Comparison of ENCODE assay signal across 15 cellular contexts in the genomic region with DNA sequence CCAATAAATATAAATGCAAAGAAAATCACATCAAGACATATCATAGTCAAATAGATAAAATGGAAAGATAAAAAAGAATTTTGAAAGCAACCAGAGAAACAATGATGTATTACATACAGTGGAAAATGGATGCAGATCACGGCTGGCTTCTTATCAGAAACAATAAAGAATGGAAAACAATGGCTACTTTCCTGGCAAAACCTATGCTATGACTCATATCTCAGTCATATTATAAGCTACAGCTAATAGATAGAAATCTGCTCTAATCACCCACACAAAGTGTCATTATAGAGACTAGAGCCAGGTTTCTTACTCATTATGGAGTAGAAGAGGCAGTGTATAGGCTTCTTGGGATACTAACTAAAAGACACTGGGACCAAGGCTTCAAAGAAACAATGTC.
DNase-seq lines count a peak whose midpoint lies in the region; ATAC-seq and TF ChIP-seq lines count a peak whose summit lies in the region.
"Had no signal": no experiment of that assay in that cellular context is flagged by ENCODE, and none has a peak within 500 bp of the region (broad histone marks: within the 10 kb centered on the region; RNA-seq: fewer than 3 reads in every experiment).

No MANE protein-coding gene starts in this region.

- H3F3A ChIP-seq in smooth muscle cell (ENCODE audit: low read depth), result no peaks in the 10 kb centered on the region

- H3K36me3 ChIP-seq in smooth muscle cell (ENCODE audit: low read depth), result no peaks in the 10 kb centered on the region
- H3K36me3 ChIP-seq: BLaER1, vagina had no signal

- no peak overlapping the region for H2AFZ ChIP-seq in smooth muscle cell (ENCODE audit: low read depth)

- H3K4me3 ChIP-seq in smooth muscle cell, result no peak overlapping the region
- H3K4me3 ChIP-seq: BLaER1, SK-N-MC, vagina had no signal

- no peaks in the 10 kb centered on the region for H3K27me3 ChIP-seq in smooth muscle cell (ENCODE audit: low read depth)
- H3K27me3 ChIP-seq: BLaER1, vagina had no signal

- H3K9ac ChIP-seq in smooth muscle cell (ENCODE audit: low read depth), result no peak overlapping the region
- H3K9ac ChIP-seq: BLaER1 had no signal

- H3K4me2 ChIP-seq in smooth muscle cell, result no peak overlapping the region
- H3K4me2 ChIP-seq: BLaER1 had no signal

- H3K9me3 ChIP-seq in smooth muscle cell (replicated peaks; ENCODE audit: low read depth), result no peaks in the 10 kb centered on the region
- H3K9me3 ChIP-seq: BLaER1, vagina had no signal

- H3K79me2 ChIP-seq in smooth muscle cell (ENCODE audit: low read depth), result no peaks in the 10 kb centered on the region

- no peak overlapping the region for H3K27ac ChIP-seq in smooth muscle cell (ENCODE audit: low read depth)
- H3K27ac ChIP-seq: BLaER1, SK-N-MC, vagina had no signal

- no peaks in the 10 kb centered on the region for H3K4me1 ChIP-seq in smooth muscle cell (ENCODE audit: low read depth)
- H3K4me1 ChIP-seq: vagina had no signal

- WGBS in smooth muscle cell (ENCODE audit: low lambda C conversion rate), result 75% methylated on average over 1 of the region's 1 CpG

- DNase-seq in ELR (ENCODE audit: low read depth) (peak; percentile 92), RKO (ENCODE audit: low spot score) (peak; percentile 79), dermis blood vessel endothelial cell (peak; percentile 80), lung microvascular endothelial cell (ENCODE audit: low read depth in 2 of 2) (peak; percentile 82 to 86), smooth muscle cell (lab: John Stamatoyannopoulos, UW; ENCODE audit: unreplicated experiment) (no peak), NCI-H2196 (lab: John Stamatoyannopoulos, UW; ENCODE audit: unreplicated experiment) (no peak)
- DNase-seq in effector CD4-positive, alpha-beta T cell, result no peak
- DNase-seq: effector memory CD8-positive, alpha-beta T cell; head of caudate nucleus; NCI-H1436; NCI-H446 had no signal

- no peak for TF ChIP-seq CTCF in smooth muscle cell (IDR thresholded peaks at IDR 0.05; ENCODE audit: borderline replicate concordance, insufficient read depth, poor library complexity, severe bottlenecking)

- no peak for ATAC-seq in GM18511 (IDR thresholded peaks at IDR 0.05; ENCODE audit: unreplicated experiment)
- ATAC-seq: effector memory CD8-positive, alpha-beta T cell had no signal

- H4K20me1 ChIP-seq in smooth muscle cell (ENCODE audit: low read depth), result no peaks in the 10 kb centered on the region
- H4K20me1 ChIP-seq: BLaER1 had no signal

Comparison
In these comparisons a context has a peak if more than half of its experiments do, and no peak if none do; other contexts are left out.
1. DNase-seq: peak in ELR (single experiment), RKO (single experiment), dermis blood vessel endothelial cell (single experiment) and lung microvascular endothelial cell (2 of 2); none in smooth muscle cell (single experiment), effector CD4-positive, alpha-beta T cell (single experiment) and NCI-H2196 (single experiment).